5 cellular contexts compared by ENCODE assay signal in the genomic region with DNA sequence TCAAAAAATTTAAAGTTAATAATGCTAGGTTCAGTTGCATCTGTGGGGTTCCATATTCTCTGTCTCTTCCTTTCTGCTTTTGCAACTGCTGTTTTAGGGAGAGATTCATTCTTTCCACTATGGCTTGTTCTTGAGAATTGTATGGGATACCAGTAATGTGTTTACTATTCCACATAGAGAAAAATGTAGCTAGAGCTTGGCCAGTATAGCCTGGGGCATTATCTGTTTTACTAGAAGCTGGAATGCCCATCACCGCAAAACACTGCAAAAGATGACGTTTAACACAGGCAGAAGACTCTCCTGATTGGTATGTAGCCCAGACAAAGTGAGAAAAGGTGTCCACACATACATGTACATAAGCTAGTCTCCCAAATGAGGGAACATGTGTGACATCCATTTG. TPM values are rescaled to one million over a fixed set of nuclear protein-coding genes. Genes with fewer than 3 reads are reported as not detected.
A peak's percentile ranks its signal among the peaks of the same experiment; 100 is the strongest.
DNase-seq lines count a peak whose midpoint lies in the region.
"Not testable (repeated sequence)": the region's sequence is repeated elsewhere in the genome, so short reads cannot be mapped to it uniquely, and the experiment has no call there.

No MANE protein-coding gene starts in this region.

- H3K23ac ChIP-seq in mesenchymal stem cell (ENCODE audit: low read length in 2 of 2): not testable (repeated sequence)

- not testable (repeated sequence) for H2BK12ac ChIP-seq in mesenchymal stem cell (ENCODE audit: low read length in 2 of 2)

- H2BK5ac ChIP-seq in mesenchymal stem cell (ENCODE audit: low read depth, low read length, poor library complexity, severe bottlenecking): not testable (repeated sequence)

- H2AFZ ChIP-seq in mesenchymal stem cell (ENCODE audit: low read depth, low read length): not testable (repeated sequence)

- not testable (repeated sequence) for H3K4me2 ChIP-seq in mesenchymal stem cell (ENCODE audit: low read length, poor library complexity, severe bottlenecking)

- not testable (repeated sequence) for H3K14ac ChIP-seq in mesenchymal stem cell (ENCODE audit: low read length in 2 of 2)

- H3K9me3 ChIP-seq in adipocyte (ENCODE audit: control insufficient read depth, low read length); mesenchymal stem cell (ENCODE audit: control insufficient read depth, low read length): not testable (repeated sequence)

- not testable (repeated sequence) for H3K9ac ChIP-seq in adipocyte (ENCODE audit: low read length); mesenchymal stem cell (ENCODE audit: low read length)

- not testable (repeated sequence) for H3K4me3 ChIP-seq in adipocyte (ENCODE audit: low read length); mesenchymal stem cell (ENCODE audit: insufficient read depth in 1 of 2, low read depth in 1 of 2, low read length in 2 of 2)

- H3K18ac ChIP-seq in mesenchymal stem cell (ENCODE audit: low read depth in 1 of 2, low read length in 2 of 2): not testable (repeated sequence)

- not testable (repeated sequence) for H3K36me3 ChIP-seq in adipocyte (ENCODE audit: control insufficient read depth, insufficient read depth, low read length, severe bottlenecking); mesenchymal stem cell (ENCODE audit: control insufficient read depth in 1 of 2, insufficient read depth in 2 of 2, low read depth in 1 of 2, low read length in 2 of 2)

- not testable (repeated sequence) for H3K27me3 ChIP-seq in adipocyte (replicated peaks; ENCODE audit: control insufficient read depth, insufficient read depth, low read length); mesenchymal stem cell (ENCODE audit: control insufficient read depth in 1 of 2, insufficient read depth in 1 of 2, low read length in 2 of 2)

- not testable (repeated sequence) for H3K4me1 ChIP-seq in adipocyte (ENCODE audit: control insufficient read depth, insufficient read depth, low read length); mesenchymal stem cell (ENCODE audit: control insufficient read depth, insufficient read depth, low read depth, low read length)

- H3K79me1 ChIP-seq in mesenchymal stem cell (replicated peaks; ENCODE audit: low read length, poor library complexity, severe bottlenecking): not testable (repeated sequence)

- H4K91ac ChIP-seq in mesenchymal stem cell (ENCODE audit: low read length): not testable (repeated sequence)

- WGBS in mesenchymal stem cell: 67% methylated on average over 1 of the region's 2 CpGs

- not testable (repeated sequence) for H2AK5ac ChIP-seq in mesenchymal stem cell (ENCODE audit: low read length, severe bottlenecking)

- not testable (repeated sequence) for H3K4ac ChIP-seq in mesenchymal stem cell (ENCODE audit: low read depth in 1 of 2, low read length in 2 of 2)

- not testable (repeated sequence) for H3K27ac ChIP-seq in mesenchymal stem cell (ENCODE audit: low read length, poor library complexity, severe bottlenecking)

- peak; percentile 87 for DNase-seq in EH (ENCODE audit: low read depth)
- DNase-seq in ELR (ENCODE audit: low read depth): peak; percentile 30
- peak; percentile 58 for DNase-seq in RPMI7951 (ENCODE audit: low read depth)
- peak; percentile 39 for DNase-seq in adipocyte (ENCODE audit: low read depth)
- peak; percentile 17 for DNase-seq in mesenchymal stem cell

- not testable (repeated sequence) for H2BK15ac ChIP-seq in mesenchymal stem cell (ENCODE audit: low read depth, poor library complexity, severe bottlenecking)

- H4K8ac ChIP-seq in mesenchymal stem cell (ENCODE audit: low read length): not testable (repeated sequence)

- not testable (repeated sequence) for H2BK120ac ChIP-seq in mesenchymal stem cell (ENCODE audit: low read depth, low read length)

RNA-seq across cellular contexts. Expression of gene C12orf75, which starts 25.9 kb away (rescaled TPM):
- total RNA-seq in RPMI7951 (2014; rRNA removed; shearing (Covaris generic)): 225 and 267 TPM in 2 replicates
- 22.0 TPM for polyA plus RNA-seq in mesenchymal stem cell (2013, experiment 1 of 2)
- 21.5 TPM for polyA plus RNA-seq in mesenchymal stem cell (2013, experiment 2 of 2)

Comparison
In these comparisons a context has a peak if more than half of its experiments do, and no peak if none do; other contexts are left out.
1. DNase-seq: peak in every context shown above with its lines; median percentile 87 in EH; 58 in RPMI7951; 39 in adipocyte; 30 in ELR; 17 in mesenchymal stem cell.